Comparison of ENCODE assay signal across 27 cellular contexts in genomic region chr7:110412614-110413013, GRCh38.
DNase-seq lines count a peak whose midpoint lies in the region; ATAC-seq and TF ChIP-seq lines count a peak whose summit lies in the region.
"Had no signal": no experiment of that assay in that cellular context is flagged by ENCODE, and none has a peak within 500 bp of the region (broad histone marks: within the 10 kb centered on the region; RNA-seq: fewer than 3 reads in every experiment).

No MANE protein-coding gene starts in this region.

- H3K9me2 ChIP-seq in SK-N-SH, result no peaks in the 10 kb centered on the region

- TF ChIP-seq CTCF in SK-N-SH (IDR thresholded peaks at IDR 0.05), result no peak

- 8% methylated on average over 1 of the region's 1 CpG for WGBS in SK-N-SH (ENCODE audit: low lambda C conversion rate)

- H3K27ac ChIP-seq in SK-N-SH (ENCODE audit: low read depth in 2 of 2, low read length in 1 of 2), result no peak overlapping the region
- H3K27ac ChIP-seq: 22Rv1; A549; BLaER1; BLaER1 treated with 17β-estradiol and CSF1 and Interleukin-3, amounts not matched to agents 10 nM and 100 nM; C4-2B had no signal

- H3K4me3 ChIP-seq in SK-N-SH (ENCODE audit: low read depth in 2 of 2, low read length in 1 of 2), result no peak overlapping the region
- H3K4me3 ChIP-seq: A549; BLaER1; BLaER1 treated with 17β-estradiol and CSF1 and Interleukin-3, amounts not matched to agents 10 nM and 100 nM had no signal

- CTCF ChIA-PET in SK-N-SH (lab: Yijun Ruan, JAX), result no interaction called here

- no peaks in the 10 kb centered on the region for H3F3A ChIP-seq in SK-N-SH (replicated peaks; ENCODE audit: insufficient read depth)

- no peaks in the 10 kb centered on the region for H3K36me3 ChIP-seq in SK-N-SH (replicated peaks in 1 of 2; ENCODE audit: control insufficient read depth in 1 of 2, insufficient read depth in 2 of 2, low read length in 1 of 2)
- H3K36me3 ChIP-seq: BE2C; BLaER1; BLaER1 treated with 17β-estradiol and CSF1 and Interleukin-3, amounts not matched to agents 10 nM and 100 nM had no signal

- H3K4me1 ChIP-seq in SK-N-SH (ENCODE audit: control insufficient read depth in 1 of 2, insufficient read depth in 2 of 2, low read depth in 1 of 2, low read length in 1 of 2), result no peaks in the 10 kb centered on the region; a peak in 1 of 4 replicates
- H3K4me1 ChIP-seq: A549; BLaER1; BLaER1 treated with 17β-estradiol and CSF1 and Interleukin-3, amounts not matched to agents 10 nM and 100 nM; Caco-2 had no signal

- no peak for DNase-seq in SK-N-SH
- DNase-seq: 8988T; ACHN; AML-193; BE2C; C1 segment of cervical spinal cord; Caco-2; Calu3; CD4-positive, alpha-beta memory T cell; CD4-positive, alpha-beta T cell; CD4-positive, CD25-positive, alpha-beta regulatory T cell; CD8-positive, alpha-beta memory T cell; CD8-positive, alpha-beta T cell; COR-L47; DMS 273 treated with DMSO at 0.1 percent for 48 hours; DMS153; DMS53; DMS79; DMS79 treated with DMSO at 0.1 percent for 48 hours; DND-41; EL had no signal

- H2AFZ ChIP-seq in SK-N-SH (ENCODE audit: low read depth), result no peak overlapping the region

- no peaks in the 10 kb centered on the region for H4K20me1 ChIP-seq in SK-N-SH (ENCODE audit: insufficient read depth)
- H4K20me1 ChIP-seq: BLaER1; BLaER1 treated with 17β-estradiol and CSF1 and Interleukin-3, amounts not matched to agents 10 nM and 100 nM had no signal

- H3K4me2 ChIP-seq in SK-N-SH, result no peak overlapping the region
- H3K4me2 ChIP-seq: A549; BLaER1; BLaER1 treated with 17β-estradiol and CSF1 and Interleukin-3, amounts not matched to agents 10 nM and 100 nM had no signal

- H3K79me2 ChIP-seq in SK-N-SH (ENCODE audit: insufficient read depth), result no peaks in the 10 kb centered on the region

- no peaks in the 10 kb centered on the region for H3K9me3 ChIP-seq in SK-N-SH
- H3K9me3 ChIP-seq: BE2C, BLaER1, Caco-2 had no signal

- POLR2A ChIA-PET in SK-N-SH (lab: Yijun Ruan, JAX), result no interaction called here

- TF ChIP-seq RAD21 in SK-N-SH (IDR thresholded peaks at IDR 0.05; ENCODE audit: low read length), result no peak

- no peak for ATAC-seq in SK-N-SH treated with all-trans-retinoic acid at 6 μM for 48 hours
- ATAC-seq: A549; CD8-positive, alpha-beta T cell had no signal

- no peaks in the 10 kb centered on the region for H3K27me3 ChIP-seq in SK-N-SH (ENCODE audit: insufficient read depth)
- H3K27me3 ChIP-seq: BE2C; BLaER1; BLaER1 treated with 17β-estradiol and CSF1 and Interleukin-3, amounts not matched to agents 10 nM and 100 nM had no signal

- TF ChIP-seq EP300 in SK-N-SH (IDR thresholded peaks at IDR 0.05; ENCODE audit: borderline replicate concordance in 1 of 2, low read depth in 1 of 2, low read length in 1 of 2), result no peak

- H3K9ac ChIP-seq in SK-N-SH, result no peak overlapping the region
- H3K9ac ChIP-seq: BLaER1; BLaER1 treated with 17β-estradiol and CSF1 and Interleukin-3, amounts not matched to agents 10 nM and 100 nM had no signal

TF ChIP-seq in SK-N-SH treated with all-trans-retinoic acid at 6 μM for 48 hours, 23 proteins besides CTCF, POLR2A, EP300 and RAD21 (continues in another document):
- TF ChIP-seq ZNF70 (CRISPR knock-in tag; IDR thresholded peaks at IDR 0.05) (no peak), ESRRG (CRISPR knock-in tag; IDR thresholded peaks at IDR 0.05) (no peak), ISL1 (CRISPR knock-in tag; IDR thresholded peaks at IDR 0.05) (peak; percentile 94), ZNF8 (CRISPR knock-in tag; IDR thresholded peaks at IDR 0.05) (no peak), SNAI2 (CRISPR knock-in tag; IDR thresholded peaks at IDR 0.05) (peak; percentile 60; the same call in 1 of the 2 replicates), TCF4 (CRISPR knock-in tag; IDR thresholded peaks at IDR 0.05; ENCODE audit: borderline replicate concordance) (peak; percentile 39; the same call in 1 of the 2 replicates)
- TF ChIP-seq, protein P1, sequence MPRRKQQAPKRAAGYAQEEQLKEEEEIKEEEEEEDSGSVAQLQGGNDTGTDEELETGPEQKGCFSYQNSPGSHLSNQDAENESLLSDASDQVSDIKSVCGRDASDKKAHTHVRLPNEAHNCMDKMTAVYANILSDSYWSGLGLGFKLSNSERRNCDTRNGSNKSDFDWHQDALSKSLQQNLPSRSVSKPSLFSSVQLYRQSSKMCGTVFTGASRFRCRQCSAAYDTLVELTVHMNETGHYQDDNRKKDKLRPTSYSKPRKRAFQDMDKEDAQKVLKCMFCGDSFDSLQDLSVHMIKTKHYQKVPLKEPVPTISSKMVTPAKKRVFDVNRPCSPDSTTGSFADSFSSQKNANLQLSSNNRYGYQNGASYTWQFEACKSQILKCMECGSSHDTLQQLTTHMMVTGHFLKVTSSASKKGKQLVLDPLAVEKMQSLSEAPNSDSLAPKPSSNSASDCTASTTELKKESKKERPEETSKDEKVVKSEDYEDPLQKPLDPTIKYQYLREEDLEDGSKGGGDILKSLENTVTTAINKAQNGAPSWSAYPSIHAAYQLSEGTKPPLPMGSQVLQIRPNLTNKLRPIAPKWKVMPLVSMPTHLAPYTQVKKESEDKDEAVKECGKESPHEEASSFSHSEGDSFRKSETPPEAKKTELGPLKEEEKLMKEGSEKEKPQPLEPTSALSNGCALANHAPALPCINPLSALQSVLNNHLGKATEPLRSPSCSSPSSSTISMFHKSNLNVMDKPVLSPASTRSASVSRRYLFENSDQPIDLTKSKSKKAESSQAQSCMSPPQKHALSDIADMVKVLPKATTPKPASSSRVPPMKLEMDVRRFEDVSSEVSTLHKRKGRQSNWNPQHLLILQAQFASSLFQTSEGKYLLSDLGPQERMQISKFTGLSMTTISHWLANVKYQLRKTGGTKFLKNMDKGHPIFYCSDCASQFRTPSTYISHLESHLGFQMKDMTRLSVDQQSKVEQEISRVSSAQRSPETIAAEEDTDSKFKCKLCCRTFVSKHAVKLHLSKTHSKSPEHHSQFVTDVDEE (CRISPR knock-in tag; IDR thresholded peaks at IDR 0.05), result no peak
- TF ChIP-seq, protein P2, sequence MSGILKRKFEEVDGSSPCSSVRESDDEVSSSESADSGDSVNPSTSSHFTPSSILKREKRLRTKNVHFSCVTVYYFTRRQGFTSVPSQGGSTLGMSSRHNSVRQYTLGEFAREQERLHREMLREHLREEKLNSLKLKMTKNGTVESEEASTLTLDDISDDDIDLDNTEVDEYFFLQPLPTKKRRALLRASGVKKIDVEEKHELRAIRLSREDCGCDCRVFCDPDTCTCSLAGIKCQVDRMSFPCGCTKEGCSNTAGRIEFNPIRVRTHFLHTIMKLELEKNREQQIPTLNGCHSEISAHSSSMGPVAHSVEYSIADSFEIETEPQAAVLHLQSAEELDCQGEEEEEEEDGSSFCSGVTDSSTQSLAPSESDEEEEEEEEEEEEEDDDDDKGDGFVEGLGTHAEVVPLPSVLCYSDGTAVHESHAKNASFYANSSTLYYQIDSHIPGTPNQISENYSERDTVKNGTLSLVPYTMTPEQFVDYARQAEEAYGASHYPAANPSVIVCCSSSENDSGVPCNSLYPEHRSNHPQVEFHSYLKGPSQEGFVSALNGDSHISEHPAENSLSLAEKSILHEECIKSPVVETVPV (CRISPR knock-in tag; IDR thresholded peaks at IDR 0.05), result peak; percentile 30; the same call in 1 of the 2 replicates

TF ChIP-seq in SK-N-SH, 30 proteins besides CTCF, POLR2A, EP300 and RAD21 (continues in another document):
- TF ChIP-seq FOSL2 (IDR thresholded peaks at IDR 0.05; ENCODE audit: borderline replicate concordance, low read depth) (no peak), TAF1 (IDR thresholded peaks at IDR 0.05; ENCODE audit: borderline replicate concordance, low read depth, low read length) (no peak), TCF12 (IDR thresholded peaks at IDR 0.05) (no peak), SMC3 (IDR thresholded peaks at IDR 0.05; ENCODE audit: low read depth, low read length) (no peak), NFIC (IDR thresholded peaks at IDR 0.05; ENCODE audit: borderline replicate concordance) (no peak), RCOR1 (IDR thresholded peaks at IDR 0.05; ENCODE audit: low read length) (no peak)
- TF ChIP-seq, protein P3, sequence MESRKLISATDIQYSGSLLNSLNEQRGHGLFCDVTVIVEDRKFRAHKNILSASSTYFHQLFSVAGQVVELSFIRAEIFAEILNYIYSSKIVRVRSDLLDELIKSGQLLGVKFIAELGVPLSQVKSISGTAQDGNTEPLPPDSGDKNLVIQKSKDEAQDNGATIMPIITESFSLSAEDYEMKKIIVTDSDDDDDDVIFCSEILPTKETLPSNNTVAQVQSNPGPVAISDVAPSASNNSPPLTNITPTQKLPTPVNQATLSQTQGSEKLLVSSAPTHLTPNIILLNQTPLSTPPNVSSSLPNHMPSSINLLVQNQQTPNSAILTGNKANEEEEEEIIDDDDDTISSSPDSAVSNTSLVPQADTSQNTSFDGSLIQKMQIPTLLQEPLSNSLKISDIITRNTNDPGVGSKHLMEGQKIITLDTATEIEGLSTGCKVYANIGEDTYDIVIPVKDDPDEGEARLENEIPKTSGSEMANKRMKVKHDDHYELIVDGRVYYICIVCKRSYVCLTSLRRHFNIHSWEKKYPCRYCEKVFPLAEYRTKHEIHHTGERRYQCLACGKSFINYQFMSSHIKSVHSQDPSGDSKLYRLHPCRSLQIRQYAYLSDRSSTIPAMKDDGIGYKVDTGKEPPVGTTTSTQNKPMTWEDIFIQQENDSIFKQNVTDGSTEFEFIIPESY (IDR thresholded peaks at IDR 0.05; ENCODE audit: borderline replicate concordance, low read depth), result no peak
